9 cellular contexts compared by ENCODE assay signal in genomic region chr9:5976668-5977397, GRCh38. TPM values are rescaled to one million over a fixed set of nuclear protein-coding genes. Genes with fewer than 3 reads are reported as not detected.
A peak's percentile ranks its signal among the peaks of the same experiment; 100 is the strongest.
DNase-seq lines count a peak whose midpoint lies in the region; ATAC-seq and TF ChIP-seq lines count a peak whose summit lies in the region.
"Had no signal": no experiment of that assay in that cellular context is flagged by ENCODE, and none has a peak within 500 bp of the region (broad histone marks: within the 10 kb centered on the region; RNA-seq: fewer than 3 reads in every experiment).

No MANE protein-coding gene starts in this region.

- CTCF ChIA-PET in activated B cell treated with CpG ODN at 0.5 μM for 24 hours (lab: Charles Lee), result interaction anchor here (0.7 to 1.8 kb wide), 3 partner anchors 76 to 1019 kb away, joined by 3 to 9 read pairs (median 4); no protein-coding TSS in a partner anchor

- POLR2A ChIA-PET in activated B cell treated with CpG ODN at 0.5 μM for 24 hours (lab: Charles Lee), result interaction anchor here (0.7 to 1.2 kb wide), 2 partner anchors 31 to 89 kb away, joined by 4 read pairs; a partner anchor contains a TSS

- H3K27ac Mint-ChIP-seq in activated B cell treated with CpG ODN at 0.5 μM for 24 hours, result peak overlapping the region; percentile 50
- H3K27ac Mint-ChIP-seq: nephron progenitor cell had no signal

- no peaks in the 10 kb centered on the region for H3K9me3 Mint-ChIP-seq in activated B cell treated with CpG ODN at 0.5 μM for 24 hours

- H3K4me1 Mint-ChIP-seq in activated B cell treated with CpG ODN at 0.5 μM for 24 hours, result peaks cover 16% of the 10 kb centered on the region
- H3K4me1 Mint-ChIP-seq: nephron progenitor cell had no signal

- TF ChIP-seq CTCF in activated B cell treated with CpG ODN at 0.5 μM for 24 hours (IDR thresholded peaks at IDR 0.05), result no peak

- H3K4me3 Mint-ChIP-seq in activated B cell treated with CpG ODN at 0.5 μM for 24 hours, result no peak overlapping the region
- H3K4me3 Mint-ChIP-seq: nephron progenitor cell had no signal

- no peak for DNase-seq in activated B cell treated with CpG ODN at 0.5 μM for 24 hours
- peak; percentile 40 for DNase-seq in medulla oblongata (ENCODE audit: extremely low spot score)
- no peak for DNase-seq in NCI-H748 (lab: John Stamatoyannopoulos, UW; ENCODE audit: unreplicated experiment)
- DNase-seq in NCI-H146 (lab: John Stamatoyannopoulos, UW), result no peak
- DNase-seq: nephron progenitor cell had no signal

- intact Hi-C loops in activated B cell treated with CpG ODN at 0.5 μM for 24 hours (cut with micrococcal nuclease), result loop anchor here (2.0 to 10.0 kb wide), 3 partner anchors 14 to 92 kb away; no protein-coding TSS in a partner anchor

- H3K27me3 Mint-ChIP-seq in activated B cell treated with CpG ODN at 0.5 μM for 24 hours, result no peaks in the 10 kb centered on the region

- ATAC-seq in GM18502 (IDR thresholded peaks at IDR 0.05; ENCODE audit: poor library complexity, unreplicated experiment) (peak; percentile 74), HG02759 (IDR thresholded peaks at IDR 0.05; ENCODE audit: unreplicated experiment) (peak; percentile 64), activated B cell treated with CpG ODN at 0.5 μM for 24 hours (ENCODE audit: low read depth) (no peak), HG02763 (IDR thresholded peaks at IDR 0.05; ENCODE audit: unreplicated experiment) (no peak), HG02840 (IDR thresholded peaks at IDR 0.05; ENCODE audit: low FRiP score, unreplicated experiment) (no peak)

- H3K36me3 Mint-ChIP-seq in activated B cell treated with CpG ODN at 0.5 μM for 24 hours (ENCODE audit: low read depth), result peaks cover 52% of the 10 kb centered on the region

RNA-seq across cellular contexts. Expression of gene RANBP6, which starts 38.6 kb away (rescaled TPM):
- 21.6 and 22.5 TPM in 2 replicates for total RNA-seq in activated B cell treated with CpG ODN at 0.5 μM for 24 hours

Comparison
In these comparisons a context has a peak if more than half of its experiments do, and no peak if none do; other contexts are left out.
1. ATAC-seq: peak in GM18502 (single experiment) and HG02759 (single experiment); none in activated B cell treated with CpG ODN at 0.5 μM for 24 hours (single experiment), HG02763 (single experiment) and HG02840 (single experiment).